In the genomic region with DNA sequence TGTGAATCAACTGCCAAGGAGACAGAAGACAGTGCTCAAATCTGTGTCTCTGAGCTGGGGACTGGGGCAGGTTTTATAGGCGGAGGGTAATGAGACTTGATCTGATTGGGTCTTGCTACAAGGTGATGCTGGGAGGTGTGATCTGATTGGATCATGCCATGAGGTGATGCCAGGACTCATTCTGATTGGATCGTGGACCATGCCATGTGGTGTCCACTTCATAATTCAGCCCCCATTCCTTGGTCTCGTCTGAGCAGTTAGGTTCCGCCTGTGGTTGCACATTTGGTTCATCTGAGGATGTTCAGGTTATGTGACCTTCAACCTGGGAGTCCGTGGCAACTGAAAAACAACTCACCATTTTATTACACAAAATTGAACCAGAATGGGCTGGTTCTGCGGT, we compare ENCODE assay signal across 25 cellular contexts. TPM values are rescaled to one million over a fixed set of nuclear protein-coding genes. Genes with fewer than 3 reads are reported as not detected.
"Had no signal": no experiment of that assay in that cellular context is flagged by ENCODE, and none has a peak within 500 bp of the region (broad histone marks: within the 10 kb centered on the region; RNA-seq: fewer than 3 reads in every experiment).

No MANE protein-coding gene starts in this region.

- DNase-seq: activated CD4-positive, alpha-beta T cell treated with anti-CD3 and anti-CD28 coated beads for 4 hours; activated CD4-positive, alpha-beta T cell treated with anti-CD3 and anti-CD28 coated beads, Interleukin-2, amount 50 U/mL, for 4 hours; activated CD4-positive, CD25-positive, alpha-beta regulatory T cell; activated naive CD4-positive, alpha-beta T cell treated with Interleukin-2 at 50 U/mL for 16 hours; activated T-cell treated with anti-CD3 and anti-CD28 coated beads for 4 hours; activated T-cell treated with anti-CD3 and anti-CD28 coated beads, Interleukin-2, amount 50 U/mL, for 72 hours; cortex of kidney; effector memory CD8-positive, alpha-beta T cell; erythroblast; gastrocnemius medialis; glutamatergic neuron; islet precursor cell; left cardiac atrium; mammary epithelial cell; nephron progenitor cell; ovary; retina; stimulated activated CD4-positive, alpha-beta T cell treated with anti-CD3 and anti-CD28 coated beads, Interleukin-12 subunit alpha, Interleukin-12 subunit beta, amount 100 ng/mL, for 4 hours; stimulated activated CD4-positive, alpha-beta T cell treated with anti-CD3 and anti-CD28 coated beads, Interleukin-4, amount 100 ng/mL, for 1 hour had no signal

- H3K27me3 ChIP-seq: gastrocnemius medialis, ovary, tibial nerve had no signal

- H3K9me3 ChIP-seq: ascending aorta, gastrocnemius medialis, neutrophil, ovary, prostate gland, tibial nerve had no signal

- H3K4me1 ChIP-seq: ascending aorta, prostate gland, tibial nerve had no signal

- H3K4me3 ChIP-seq: ascending aorta, gastrocnemius medialis, ovary, prostate gland, skin epidermis, tibial nerve had no signal

- H3K36me3 ChIP-seq: ascending aorta, gastrocnemius medialis, neutrophil, ovary, prostate gland, tibial nerve had no signal

- H3K27ac ChIP-seq: ascending aorta, gastrocnemius medialis, neutrophil, ovary, prostate gland, skin epidermis, tibial nerve had no signal

RNA-seq across cellular contexts. Expression of gene OTOA, which starts 41.0 kb away (rescaled TPM):
- total RNA-seq: ascending aorta had no signal

RNA-seq across cellular contexts. Expression of gene IGSF6, which starts 52.3 kb away (rescaled TPM):
- total RNA-seq: chondrocyte, mammary epithelial cell had no signal
- polyA plus RNA-seq: mammary epithelial cell had no signal
